ENCODE assay signal across 1 cellular context in the genomic region with DNA sequence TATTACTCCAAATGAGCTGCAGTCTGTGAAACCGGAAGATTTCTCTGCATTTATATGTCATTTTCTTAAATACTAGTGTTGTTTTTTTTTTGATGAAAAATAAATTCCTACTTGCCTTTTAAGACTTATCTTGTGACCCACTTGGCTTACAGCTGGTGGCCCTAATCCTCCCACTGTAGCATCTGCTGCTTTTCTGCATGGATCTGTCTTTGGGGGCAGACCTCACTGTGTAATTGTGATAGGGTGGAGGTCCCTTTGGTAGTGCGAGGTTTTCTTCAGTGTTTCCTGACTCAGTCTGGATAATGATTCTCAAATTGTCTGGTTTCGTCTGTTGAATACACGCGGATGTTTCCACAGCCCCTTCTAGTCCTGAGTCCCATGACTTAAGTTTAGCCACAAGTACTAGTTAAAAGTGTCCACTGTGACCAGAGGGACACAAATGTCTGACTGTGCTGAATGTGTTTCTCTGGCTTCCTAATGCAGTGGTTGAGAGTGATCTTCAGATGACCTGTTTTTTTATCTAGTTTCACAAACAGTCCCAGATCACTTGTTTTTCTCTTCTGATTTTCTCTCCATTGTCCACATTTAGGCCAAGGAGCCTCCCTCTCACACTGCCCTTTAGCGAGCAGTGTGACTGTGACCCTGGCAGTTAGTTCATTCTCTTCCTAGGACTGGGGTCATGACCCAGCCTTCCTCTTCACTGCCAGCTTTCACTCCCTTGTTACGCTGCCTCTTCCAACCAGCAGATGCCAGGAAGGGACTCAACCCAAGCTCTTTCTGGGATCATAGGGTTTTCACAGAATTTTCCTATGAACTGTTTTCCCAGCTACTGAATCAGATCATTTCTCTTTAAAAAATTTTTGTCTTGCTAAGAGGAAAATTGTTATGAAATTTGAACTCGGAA.
TF ChIP-seq lines count a peak whose summit lies in the region.

No MANE protein-coding gene starts in this region.

TF ChIP-seq in H1, 55 proteins besides CTCF, POLR2A, EP300 and RAD21 (continued from another document):
- TF ChIP-seq, protein P1, sequence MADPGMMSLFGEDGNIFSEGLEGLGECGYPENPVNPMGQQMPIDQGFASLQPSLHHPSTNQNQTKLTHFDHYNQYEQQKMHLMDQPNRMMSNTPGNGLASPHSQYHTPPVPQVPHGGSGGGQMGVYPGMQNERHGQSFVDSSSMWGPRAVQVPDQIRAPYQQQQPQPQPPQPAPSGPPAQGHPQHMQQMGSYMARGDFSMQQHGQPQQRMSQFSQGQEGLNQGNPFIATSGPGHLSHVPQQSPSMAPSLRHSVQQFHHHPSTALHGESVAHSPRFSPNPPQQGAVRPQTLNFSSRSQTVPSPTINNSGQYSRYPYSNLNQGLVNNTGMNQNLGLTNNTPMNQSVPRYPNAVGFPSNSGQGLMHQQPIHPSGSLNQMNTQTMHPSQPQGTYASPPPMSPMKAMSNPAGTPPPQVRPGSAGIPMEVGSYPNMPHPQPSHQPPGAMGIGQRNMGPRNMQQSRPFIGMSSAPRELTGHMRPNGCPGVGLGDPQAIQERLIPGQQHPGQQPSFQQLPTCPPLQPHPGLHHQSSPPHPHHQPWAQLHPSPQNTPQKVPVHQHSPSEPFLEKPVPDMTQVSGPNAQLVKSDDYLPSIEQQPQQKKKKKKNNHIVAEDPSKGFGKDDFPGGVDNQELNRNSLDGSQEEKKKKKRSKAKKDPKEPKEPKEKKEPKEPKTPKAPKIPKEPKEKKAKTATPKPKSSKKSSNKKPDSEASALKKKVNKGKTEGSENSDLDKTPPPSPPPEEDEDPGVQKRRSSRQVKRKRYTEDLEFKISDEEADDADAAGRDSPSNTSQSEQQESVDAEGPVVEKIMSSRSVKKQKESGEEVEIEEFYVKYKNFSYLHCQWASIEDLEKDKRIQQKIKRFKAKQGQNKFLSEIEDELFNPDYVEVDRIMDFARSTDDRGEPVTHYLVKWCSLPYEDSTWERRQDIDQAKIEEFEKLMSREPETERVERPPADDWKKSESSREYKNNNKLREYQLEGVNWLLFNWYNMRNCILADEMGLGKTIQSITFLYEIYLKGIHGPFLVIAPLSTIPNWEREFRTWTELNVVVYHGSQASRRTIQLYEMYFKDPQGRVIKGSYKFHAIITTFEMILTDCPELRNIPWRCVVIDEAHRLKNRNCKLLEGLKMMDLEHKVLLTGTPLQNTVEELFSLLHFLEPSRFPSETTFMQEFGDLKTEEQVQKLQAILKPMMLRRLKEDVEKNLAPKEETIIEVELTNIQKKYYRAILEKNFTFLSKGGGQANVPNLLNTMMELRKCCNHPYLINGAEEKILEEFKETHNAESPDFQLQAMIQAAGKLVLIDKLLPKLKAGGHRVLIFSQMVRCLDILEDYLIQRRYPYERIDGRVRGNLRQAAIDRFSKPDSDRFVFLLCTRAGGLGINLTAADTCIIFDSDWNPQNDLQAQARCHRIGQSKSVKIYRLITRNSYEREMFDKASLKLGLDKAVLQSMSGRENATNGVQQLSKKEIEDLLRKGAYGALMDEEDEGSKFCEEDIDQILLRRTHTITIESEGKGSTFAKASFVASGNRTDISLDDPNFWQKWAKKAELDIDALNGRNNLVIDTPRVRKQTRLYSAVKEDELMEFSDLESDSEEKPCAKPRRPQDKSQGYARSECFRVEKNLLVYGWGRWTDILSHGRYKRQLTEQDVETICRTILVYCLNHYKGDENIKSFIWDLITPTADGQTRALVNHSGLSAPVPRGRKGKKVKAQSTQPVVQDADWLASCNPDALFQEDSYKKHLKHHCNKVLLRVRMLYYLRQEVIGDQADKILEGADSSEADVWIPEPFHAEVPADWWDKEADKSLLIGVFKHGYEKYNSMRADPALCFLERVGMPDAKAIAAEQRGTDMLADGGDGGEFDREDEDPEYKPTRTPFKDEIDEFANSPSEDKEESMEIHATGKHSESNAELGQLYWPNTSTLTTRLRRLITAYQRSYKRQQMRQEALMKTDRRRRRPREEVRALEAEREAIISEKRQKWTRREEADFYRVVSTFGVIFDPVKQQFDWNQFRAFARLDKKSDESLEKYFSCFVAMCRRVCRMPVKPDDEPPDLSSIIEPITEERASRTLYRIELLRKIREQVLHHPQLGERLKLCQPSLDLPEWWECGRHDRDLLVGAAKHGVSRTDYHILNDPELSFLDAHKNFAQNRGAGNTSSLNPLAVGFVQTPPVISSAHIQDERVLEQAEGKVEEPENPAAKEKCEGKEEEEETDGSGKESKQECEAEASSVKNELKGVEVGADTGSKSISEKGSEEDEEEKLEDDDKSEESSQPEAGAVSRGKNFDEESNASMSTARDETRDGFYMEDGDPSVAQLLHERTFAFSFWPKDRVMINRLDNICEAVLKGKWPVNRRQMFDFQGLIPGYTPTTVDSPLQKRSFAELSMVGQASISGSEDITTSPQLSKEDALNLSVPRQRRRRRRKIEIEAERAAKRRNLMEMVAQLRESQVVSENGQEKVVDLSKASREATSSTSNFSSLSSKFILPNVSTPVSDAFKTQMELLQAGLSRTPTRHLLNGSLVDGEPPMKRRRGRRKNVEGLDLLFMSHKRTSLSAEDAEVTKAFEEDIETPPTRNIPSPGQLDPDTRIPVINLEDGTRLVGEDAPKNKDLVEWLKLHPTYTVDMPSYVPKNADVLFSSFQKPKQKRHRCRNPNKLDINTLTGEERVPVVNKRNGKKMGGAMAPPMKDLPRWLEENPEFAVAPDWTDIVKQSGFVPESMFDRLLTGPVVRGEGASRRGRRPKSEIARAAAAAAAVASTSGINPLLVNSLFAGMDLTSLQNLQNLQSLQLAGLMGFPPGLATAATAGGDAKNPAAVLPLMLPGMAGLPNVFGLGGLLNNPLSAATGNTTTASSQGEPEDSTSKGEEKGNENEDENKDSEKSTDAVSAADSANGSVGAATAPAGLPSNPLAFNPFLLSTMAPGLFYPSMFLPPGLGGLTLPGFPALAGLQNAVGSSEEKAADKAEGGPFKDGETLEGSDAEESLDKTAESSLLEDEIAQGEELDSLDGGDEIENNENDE (IDR thresholded peaks at IDR 0.05; ENCODE audit: insufficient replicate concordance, low read length), result no peak
- TF ChIP-seq NANOG (IDR thresholded peaks at IDR 0.05; ENCODE audit: insufficient read depth, low read depth, low read length, poor library complexity, severe bottlenecking), result no peak
- TF ChIP-seq SP2 (IDR thresholded peaks at IDR 0.05; ENCODE audit: low read length), result no peak
TF ChIP-seq in H1: peak in this region for 0.
